ENCODE assay signal across 8 cellular contexts in the genomic region with DNA sequence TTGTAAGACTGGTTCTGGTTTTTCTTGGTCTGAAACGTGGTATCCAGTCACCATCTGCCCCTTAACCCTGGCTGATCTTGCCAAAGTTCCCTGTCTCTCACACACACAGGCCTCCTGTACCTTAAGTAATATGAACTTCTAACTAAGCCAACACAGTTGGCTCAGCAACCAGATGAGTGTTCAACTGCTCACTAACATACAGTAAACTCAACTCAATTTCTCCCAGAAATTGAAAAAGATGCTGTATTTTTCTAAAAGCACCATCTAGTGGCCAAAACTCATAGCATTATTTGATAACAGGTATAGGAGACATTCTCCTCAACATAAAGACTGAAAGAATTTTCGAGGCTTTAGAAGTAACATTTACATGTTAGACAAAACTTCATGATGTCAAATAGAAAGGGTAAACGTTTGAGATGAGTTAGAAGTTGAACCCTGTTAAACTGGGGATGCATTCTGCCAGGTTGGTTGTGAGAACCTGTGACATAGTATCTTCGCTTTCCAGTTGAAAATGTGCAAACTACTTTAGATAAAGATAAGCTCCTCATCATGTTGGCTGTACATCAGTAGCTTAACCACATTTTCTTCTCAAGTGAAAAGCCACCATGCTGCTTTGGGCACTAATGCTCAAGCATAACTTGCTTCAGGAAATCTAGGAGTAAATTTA. TPM values are rescaled to one million over a fixed set of nuclear protein-coding genes. Genes with fewer than 3 reads are reported as not detected.
DNase-seq lines count a peak whose midpoint lies in the region; ATAC-seq and TF ChIP-seq lines count a peak whose summit lies in the region.

No MANE protein-coding gene starts in this region.

- intact Hi-C loops in activated T-helper 2 cell treated with anti-CD3 and anti-CD28 coated beads, Interferon-gamma antibody, Interleukin-2, Interleukin-4, amounts not matched to agents 10 μg/mL and 5 μg/mL and 100 μg/mL, durations not matched to agents 14 hours and 24 hours and 36 hours (cut with micrococcal nuclease): loop anchor here (2.0 to 10.0 kb wide), 2 partner anchors 14 to 610 kb away; partner anchors contain the start of gene SHROOM3

- TF ChIP-seq CTCF in hepatocyte (IDR thresholded peaks at IDR 0.05; ENCODE audit: poor library complexity): peak; percentile 71

- no peaks in the 10 kb centered on the region for H3K27me3 ChIP-seq in hepatocyte

- H3K36me3 ChIP-seq in hepatocyte (replicated peaks; ENCODE audit: insufficient read depth, low read depth): no peaks in the 10 kb centered on the region

- H3K27ac ChIP-seq in hepatocyte: peak overlapping the region; percentile 63

- no peaks in the 10 kb centered on the region for H3K79me2 ChIP-seq in hepatocyte

- peak; percentile 57 for DNase-seq in G401 (ENCODE audit: low spot score)
- DNase-seq in activated T-helper 2 cell treated with anti-CD3 and anti-CD28 coated beads, Interferon-gamma antibody, Interleukin-2, Interleukin-4, amounts not matched to agents 10 μg/mL and 5 μg/mL and 100 μg/mL, durations not matched to agents 14 hours and 24 hours and 36 hours (ENCODE audit: low spot score): no peak
- peak; percentile 58 for DNase-seq in hepatocyte (ENCODE audit: low spot score)
- DNase-seq in stimulated activated naive B cell treated with anti-CD40 and anti-IgM and Interleukin-4, amounts not matched to agents 10 μg/mL and 1 μg/mL and 100 μg/mL, for 72 hours: no peak
- no peak for DNase-seq in DMS79 treated with DMSO at 0.1 percent for 48 hours (lab: John Stamatoyannopoulos, UW)
- DNase-seq in NCI-H226: no peak

- peaks cover 13% of the 10 kb centered on the region for H3K4me1 ChIP-seq in hepatocyte (ENCODE audit: insufficient read depth)

- peak; percentile 37 for TF ChIP-seq RAD21 in Ishikawa (IDR thresholded peaks at IDR 0.05; ENCODE audit: low read depth)

- no peak overlapping the region for H3K4me3 ChIP-seq in hepatocyte

- H4K20me1 ChIP-seq in hepatocyte (ENCODE audit: insufficient read depth, poor library complexity, severe bottlenecking): no peaks in the 10 kb centered on the region

- no peak for TF ChIP-seq EP300 in Ishikawa (IDR thresholded peaks at IDR 0.05; ENCODE audit: borderline replicate concordance)

- no peaks in the 10 kb centered on the region for H3K9me3 Mint-ChIP-seq in activated T-helper 2 cell treated with anti-CD3 and anti-CD28 coated beads, Interferon-gamma antibody, Interleukin-2, Interleukin-4, amounts not matched to agents 10 μg/mL and 5 μg/mL and 100 μg/mL, durations not matched to agents 14 hours and 24 hours and 36 hours
- no peaks in the 10 kb centered on the region for H3K9me3 Mint-ChIP-seq in stimulated activated naive B cell treated with anti-CD40 and anti-IgM and Interleukin-4, amounts not matched to agents 10 μg/mL and 1 μg/mL and 100 μg/mL, for 72 hours

- H3K4me1 Mint-ChIP-seq in activated T-helper 2 cell treated with anti-CD3 and anti-CD28 coated beads, Interferon-gamma antibody, Interleukin-2, Interleukin-4, amounts not matched to agents 10 μg/mL and 5 μg/mL and 100 μg/mL, durations not matched to agents 14 hours and 24 hours and 36 hours (ENCODE audit: low read depth): peaks cover 6% of the 10 kb centered on the region
- H3K4me1 Mint-ChIP-seq in stimulated activated naive B cell treated with anti-CD40 and anti-IgM and Interleukin-4, amounts not matched to agents 10 μg/mL and 1 μg/mL and 100 μg/mL, for 72 hours: peaks cover 4 to 11% of the 10 kb centered on the region in 2 donors

- H2AFZ ChIP-seq in hepatocyte: no peak overlapping the region

- H3K27ac Mint-ChIP-seq in activated T-helper 2 cell treated with anti-CD3 and anti-CD28 coated beads, Interferon-gamma antibody, Interleukin-2, Interleukin-4, amounts not matched to agents 10 μg/mL and 5 μg/mL and 100 μg/mL, durations not matched to agents 14 hours and 24 hours and 36 hours: peak overlapping the region; percentile 3
- H3K27ac Mint-ChIP-seq in stimulated activated naive B cell treated with anti-CD40 and anti-IgM and Interleukin-4, amounts not matched to agents 10 μg/mL and 1 μg/mL and 100 μg/mL, for 72 hours: peak overlapping the region; percentile 80

- H3K9me2 ChIP-seq in hepatocyte (replicated peaks; ENCODE audit: insufficient read depth): no peaks in the 10 kb centered on the region

- in situ Hi-C loops in G401 (cut with HindIII; ENCODE audit: low sequenced_read_pairs): no loop called here

- H3K4me3 Mint-ChIP-seq in activated T-helper 2 cell treated with anti-CD3 and anti-CD28 coated beads, Interferon-gamma antibody, Interleukin-2, Interleukin-4, amounts not matched to agents 10 μg/mL and 5 μg/mL and 100 μg/mL, durations not matched to agents 14 hours and 24 hours and 36 hours (ENCODE audit: low read depth): no peak overlapping the region
- H3K4me3 Mint-ChIP-seq in stimulated activated naive B cell treated with anti-CD40 and anti-IgM and Interleukin-4, amounts not matched to agents 10 μg/mL and 1 μg/mL and 100 μg/mL, for 72 hours: peak overlapping the region in 1 of 2 donors; percentile 39

- peaks cover 5% of the 10 kb centered on the region for H3K27me3 Mint-ChIP-seq in activated T-helper 2 cell treated with anti-CD3 and anti-CD28 coated beads, Interferon-gamma antibody, Interleukin-2, Interleukin-4, amounts not matched to agents 10 μg/mL and 5 μg/mL and 100 μg/mL, durations not matched to agents 14 hours and 24 hours and 36 hours (ENCODE audit: low read depth)
- H3K27me3 Mint-ChIP-seq in stimulated activated naive B cell treated with anti-CD40 and anti-IgM and Interleukin-4, amounts not matched to agents 10 μg/mL and 1 μg/mL and 100 μg/mL, for 72 hours: no peaks in the 10 kb centered on the region

- 47% methylated on average over 4 of the region's 4 CpGs for WGBS in hepatocyte (ENCODE audit: low lambda C conversion rate, missing lambda C conversion rate)

- no peaks in the 10 kb centered on the region for H3K9me3 ChIP-seq in hepatocyte (ENCODE audit: low read depth)

- H3K4me2 ChIP-seq in hepatocyte: no peak overlapping the region

- peaks cover 45% of the 10 kb centered on the region for H3K36me3 Mint-ChIP-seq in activated T-helper 2 cell treated with anti-CD3 and anti-CD28 coated beads, Interferon-gamma antibody, Interleukin-2, Interleukin-4, amounts not matched to agents 10 μg/mL and 5 μg/mL and 100 μg/mL, durations not matched to agents 14 hours and 24 hours and 36 hours (ENCODE audit: low read depth)
- peaks cover 15 to 50% of the 10 kb centered on the region in 2 donors for H3K36me3 Mint-ChIP-seq in stimulated activated naive B cell treated with anti-CD40 and anti-IgM and Interleukin-4, amounts not matched to agents 10 μg/mL and 1 μg/mL and 100 μg/mL, for 72 hours

- ATAC-seq in stimulated activated naive B cell treated with anti-CD40 and anti-IgM and Interleukin-4, amounts not matched to agents 10 μg/mL and 1 μg/mL and 100 μg/mL, for 72 hours (replicated peaks): peak in 1 of 2 donors; percentile 26
- no peak for ATAC-seq in HG03280 (IDR thresholded peaks at IDR 0.05; ENCODE audit: unreplicated experiment)

TF ChIP-seq in Ishikawa, 13 proteins besides CTCF, POLR2A, EP300 and RAD21:
- TF ChIP-seq, protein P1, sequence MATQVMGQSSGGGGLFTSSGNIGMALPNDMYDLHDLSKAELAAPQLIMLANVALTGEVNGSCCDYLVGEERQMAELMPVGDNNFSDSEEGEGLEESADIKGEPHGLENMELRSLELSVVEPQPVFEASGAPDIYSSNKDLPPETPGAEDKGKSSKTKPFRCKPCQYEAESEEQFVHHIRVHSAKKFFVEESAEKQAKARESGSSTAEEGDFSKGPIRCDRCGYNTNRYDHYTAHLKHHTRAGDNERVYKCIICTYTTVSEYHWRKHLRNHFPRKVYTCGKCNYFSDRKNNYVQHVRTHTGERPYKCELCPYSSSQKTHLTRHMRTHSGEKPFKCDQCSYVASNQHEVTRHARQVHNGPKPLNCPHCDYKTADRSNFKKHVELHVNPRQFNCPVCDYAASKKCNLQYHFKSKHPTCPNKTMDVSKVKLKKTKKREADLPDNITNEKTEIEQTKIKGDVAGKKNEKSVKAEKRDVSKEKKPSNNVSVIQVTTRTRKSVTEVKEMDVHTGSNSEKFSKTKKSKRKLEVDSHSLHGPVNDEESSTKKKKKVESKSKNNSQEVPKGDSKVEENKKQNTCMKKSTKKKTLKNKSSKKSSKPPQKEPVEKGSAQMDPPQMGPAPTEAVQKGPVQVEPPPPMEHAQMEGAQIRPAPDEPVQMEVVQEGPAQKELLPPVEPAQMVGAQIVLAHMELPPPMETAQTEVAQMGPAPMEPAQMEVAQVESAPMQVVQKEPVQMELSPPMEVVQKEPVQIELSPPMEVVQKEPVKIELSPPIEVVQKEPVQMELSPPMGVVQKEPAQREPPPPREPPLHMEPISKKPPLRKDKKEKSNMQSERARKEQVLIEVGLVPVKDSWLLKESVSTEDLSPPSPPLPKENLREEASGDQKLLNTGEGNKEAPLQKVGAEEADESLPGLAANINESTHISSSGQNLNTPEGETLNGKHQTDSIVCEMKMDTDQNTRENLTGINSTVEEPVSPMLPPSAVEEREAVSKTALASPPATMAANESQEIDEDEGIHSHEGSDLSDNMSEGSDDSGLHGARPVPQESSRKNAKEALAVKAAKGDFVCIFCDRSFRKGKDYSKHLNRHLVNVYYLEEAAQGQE (IDR thresholded peaks at IDR 0.05; ENCODE audit: low read depth): no peak
- TF ChIP-seq USF1 (IDR thresholded peaks at IDR 0.05): no peak
- TF ChIP-seq YY1 (IDR thresholded peaks at IDR 0.05; ENCODE audit: low read depth): no peak
- no peak for TF ChIP-seq TCF12 (IDR thresholded peaks at IDR 0.05; ENCODE audit: low read depth)
- TF ChIP-seq TAF1 (IDR thresholded peaks at IDR 0.05; ENCODE audit: low read depth): no peak
- no peak for TF ChIP-seq NFIC (IDR thresholded peaks at IDR 0.05)
- TF ChIP-seq EGR1 (IDR thresholded peaks at IDR 0.05): no peak
- no peak for TF ChIP-seq MAX (IDR thresholded peaks at IDR 0.05)

RNA-seq across cellular contexts. Expression of gene CCNI, which starts 31.2 kb away (rescaled TPM):
- total RNA-seq in G401 (2014; rRNA removed; shearing (Covaris generic)): 151 and 180 TPM in 2 replicates
- 321 and 330 TPM in 2 replicates for total RNA-seq in activated T-helper 2 cell treated with anti-CD3 and anti-CD28 coated beads, Interferon-gamma antibody, Interleukin-2, Interleukin-4, amounts not matched to agents 10 μg/mL and 5 μg/mL and 100 μg/mL, durations not matched to agents 14 hours and 24 hours and 36 hours
- total RNA-seq in hepatocyte: 212 and 222 TPM in 2 replicates
- 147 and 160 TPM in 2 replicates for polyA plus RNA-seq in hepatocyte

Comparison
In these comparisons a context has a peak if more than half of its experiments do, and no peak if none do; other contexts are left out.
1. DNase-seq: peak in G401 (single experiment) and hepatocyte (single experiment); none in activated T-helper 2 cell treated with anti-CD3 and anti-CD28 coated beads, Interferon-gamma antibody, Interleukin-2, Interleukin-4, amounts not matched to agents 10 μg/mL and 5 μg/mL and 100 μg/mL, durations not matched to agents 14 hours and 24 hours and 36 hours (single experiment), stimulated activated naive B cell treated with anti-CD40 and anti-IgM and Interleukin-4, amounts not matched to agents 10 μg/mL and 1 μg/mL and 100 μg/mL, for 72 hours (single experiment), DMS79 treated with DMSO at 0.1 percent for 48 hours (single experiment) and NCI-H226 (single experiment).